In the genomic region with DNA sequence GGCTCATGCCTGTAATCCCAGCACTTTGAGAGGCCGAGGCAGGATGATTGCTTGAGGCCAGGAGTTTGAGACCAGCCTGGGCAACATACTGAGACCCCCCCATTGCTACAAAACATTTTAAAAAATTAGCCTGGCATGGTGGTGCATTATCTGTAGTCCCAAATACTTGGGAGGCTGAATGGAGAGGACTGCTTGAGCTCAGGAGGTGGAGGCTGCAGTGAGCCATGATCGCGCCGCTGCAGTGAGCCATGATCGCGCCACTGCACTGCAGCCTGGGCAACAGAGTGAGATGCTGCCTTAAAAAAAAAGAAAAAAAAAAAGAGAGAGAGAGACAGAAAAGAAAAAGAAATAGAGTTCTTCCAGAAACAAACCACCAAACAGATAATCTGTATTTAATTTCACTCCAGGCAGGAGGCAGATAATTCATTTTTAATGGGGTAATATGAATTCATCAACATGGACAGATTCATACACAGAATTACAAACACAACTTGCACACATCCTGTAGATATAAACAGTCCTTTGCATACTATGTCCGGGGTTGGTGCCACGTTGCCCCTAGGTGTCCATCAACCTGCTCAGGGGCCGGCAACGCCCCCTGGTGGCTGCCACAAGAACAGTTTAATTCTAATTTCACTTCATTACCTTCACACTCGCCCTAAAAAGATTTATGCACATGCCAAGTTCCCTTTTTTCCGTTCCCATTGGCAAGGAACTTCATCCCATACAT, we compare ENCODE assay signal across 7 cellular contexts. TPM values are rescaled to one million over a fixed set of nuclear protein-coding genes. Genes with fewer than 3 reads are reported as not detected.
DNase-seq lines count a peak whose midpoint lies in the region; ATAC-seq and TF ChIP-seq lines count a peak whose summit lies in the region.

No MANE protein-coding gene starts in this region.

- no peaks in the 10 kb centered on the region for H3K79me2 ChIP-seq in trophoblast cell (ENCODE audit: control insufficient read depth, insufficient read depth, low read length, poor library complexity)

- H3K9me3 ChIP-seq in trophoblast cell (ENCODE audit: insufficient read depth, low read depth, low read length) = peaks cover 1% of the 10 kb centered on the region

- no peaks in the 10 kb centered on the region for H3K27me3 ChIP-seq in trophoblast cell (ENCODE audit: insufficient read depth, low read length)

- no peak overlapping the region for H4K8ac ChIP-seq in trophoblast cell (ENCODE audit: low read depth, low read length)

- H3K4me3 ChIP-seq in fibroblast of pulmonary artery (replicated peaks; ENCODE audit: low read depth, low read length) (no peak overlapping the region), trophoblast cell (ENCODE audit: low read depth, low read length) (no peak overlapping the region)

- no peaks in the 10 kb centered on the region for H3K79me1 ChIP-seq in trophoblast cell (ENCODE audit: low read length)

- peaks cover 3 to 11% of the 10 kb centered on the region in 2 experiments for H3K4me1 ChIP-seq in trophoblast cell (ENCODE audit: control insufficient read depth in 1 of 2, insufficient read depth in 2 of 2, low read length in 2 of 2)

- no peak overlapping the region for H2AFZ ChIP-seq in trophoblast cell (ENCODE audit: insufficient read depth, low read length, poor library complexity)

- no peak overlapping the region for H3K27ac ChIP-seq in trophoblast cell (ENCODE audit: low read depth, low read length)

- H3K23ac ChIP-seq in trophoblast cell (ENCODE audit: low read length) = no peak overlapping the region

- H3K36me3 ChIP-seq in trophoblast cell (ENCODE audit: control insufficient read depth in 1 of 2, insufficient read depth in 2 of 2, low read length in 2 of 2) = no peaks in the 10 kb centered on the region

- no peak overlapping the region for H3K4me2 ChIP-seq in trophoblast cell (ENCODE audit: low read length)

- no peak overlapping the region for H2BK12ac ChIP-seq in trophoblast cell (ENCODE audit: low read length)

- H3K14ac ChIP-seq in trophoblast cell (ENCODE audit: low read length) = no peak overlapping the region

- H4K12ac ChIP-seq in trophoblast cell (ENCODE audit: low read depth, low read length) = no peak overlapping the region

- no peak overlapping the region for H4K91ac ChIP-seq in trophoblast cell (ENCODE audit: low read depth, low read length)

- no peak overlapping the region for H3K4ac ChIP-seq in trophoblast cell (ENCODE audit: low read depth, low read length)

- ATAC-seq in HG03460 (IDR thresholded peaks at IDR 0.05; ENCODE audit: unreplicated experiment) (peak; percentile 68), HG03520 (IDR thresholded peaks at IDR 0.05; ENCODE audit: unreplicated experiment) (no peak)

- DNase-seq in OCI-M1 (lab: John Stamatoyannopoulos, UW) = peak; percentile 76
- DNase-seq in activated T-helper 1 cell treated with Interleukin-2 at 50 U/mL for 16 hours (ENCODE audit: low read depth) = peak; percentile 46
- peak; percentile 58 for DNase-seq in fibroblast of pulmonary artery (ENCODE audit: low read depth)
- peak; percentile 35 to 74 for DNase-seq in trophoblast cell

- H2BK120ac ChIP-seq in trophoblast cell (ENCODE audit: insufficient read depth, low read length, poor library complexity) = no peak overlapping the region

- no peak overlapping the region for H3K9ac ChIP-seq in trophoblast cell (ENCODE audit: low read length)

- H2AK5ac ChIP-seq in trophoblast cell (ENCODE audit: low read length) = no peak overlapping the region

- no peak overlapping the region for H3K18ac ChIP-seq in trophoblast cell (ENCODE audit: low read length)

- H2BK5ac ChIP-seq in trophoblast cell (ENCODE audit: low read depth, low read length, poor library complexity) = no peak overlapping the region

- WGBS in trophoblast cell (ENCODE audit: extremely low coverage, insufficient coverage, insufficient read length) = no CpG with 5 or more reads among the region's 12 CpGs

- TF ChIP-seq CTCF in GM12872 (IDR thresholded peaks at IDR 0.05; ENCODE audit: insufficient read depth, low read depth, low read length) = peak; percentile 85
- peak; percentile 79 for TF ChIP-seq CTCF in fibroblast of pulmonary artery (IDR thresholded peaks at IDR 0.05; ENCODE audit: low read length, missing control alignments)

RNA-seq across cellular contexts. Expression of a gene that starts 15.9 kb away (rescaled TPM):
- polyA plus RNA-seq in trophoblast cell (2013) = 4.2 and 4.3 TPM in 2 replicates

RNA-seq across cellular contexts. Expression of a gene that starts 22.7 kb away (rescaled TPM):
- 5.6 and 6.3 TPM in 2 replicates for polyA plus RNA-seq in trophoblast cell (2013)
